Comparison of ENCODE assay signal across 14 cellular contexts in genomic region chr1:10292188-10292587, GRCh38.
"Had no signal": no experiment of that assay in that cellular context is flagged by ENCODE, and none has a peak within 500 bp of the region (broad histone marks: within the 10 kb centered on the region; RNA-seq: fewer than 3 reads in every experiment).

No MANE protein-coding gene starts in this region.

- H3K9me3 Mint-ChIP-seq: activated CD8-positive, alpha-beta T cell treated with anti-CD3 and anti-CD28 coated beads for 36 hours; activated T-helper 1 cell treated with anti-CD3 and anti-CD28 coated beads, Interleukin-12 subunit alpha, Interleukin-12 subunit beta, Interleukin-2, Interleukin-4 antibody, amounts not matched to agents 30 ng/mL and 10 ng/mL and 1 ng/mL, durations not matched to agents 14 hours and 24 hours and 36 hours; central memory CD8-positive, alpha-beta T cell; naive B cell; stimulated activated memory B cell treated with anti-CD40 and anti-IgM and Interleukin-4, amounts not matched to agents 10 μg/mL and 1 μg/mL and 100 μg/mL, for 72 hours had no signal

- H2AFZ ChIP-seq: parathyroid adenoma had no signal

- H3K4me1 Mint-ChIP-seq: central memory CD8-positive, alpha-beta T cell; naive B cell; stimulated activated memory B cell treated with anti-CD40 and anti-IgM and Interleukin-4, amounts not matched to agents 10 μg/mL and 1 μg/mL and 100 μg/mL, for 72 hours had no signal

- H3K9me3 ChIP-seq: esophagus squamous epithelium, right atrium auricular region had no signal

- H3K4me3 Mint-ChIP-seq: activated CD8-positive, alpha-beta T cell treated with anti-CD3 and anti-CD28 coated beads for 36 hours; activated T-helper 1 cell treated with anti-CD3 and anti-CD28 coated beads, Interleukin-12 subunit alpha, Interleukin-12 subunit beta, Interleukin-2, Interleukin-4 antibody, amounts not matched to agents 30 ng/mL and 10 ng/mL and 1 ng/mL, durations not matched to agents 14 hours and 24 hours and 36 hours; central memory CD8-positive, alpha-beta T cell; naive B cell; stimulated activated memory B cell treated with anti-CD40 and anti-IgM and Interleukin-4, amounts not matched to agents 10 μg/mL and 1 μg/mL and 100 μg/mL, for 72 hours had no signal

- H3K4me1 ChIP-seq: esophagus squamous epithelium, parathyroid adenoma had no signal

- ATAC-seq: activated CD8-positive, alpha-beta T cell treated with anti-CD3 and anti-CD28 coated beads for 36 hours; stimulated activated memory B cell treated with anti-CD40 and anti-IgM and Interleukin-4, amounts not matched to agents 10 μg/mL and 1 μg/mL and 100 μg/mL, for 72 hours had no signal

- H3K27me3 ChIP-seq: esophagus squamous epithelium, right atrium auricular region had no signal

- H3K27me3 Mint-ChIP-seq: activated CD8-positive, alpha-beta T cell treated with anti-CD3 and anti-CD28 coated beads for 36 hours; central memory CD8-positive, alpha-beta T cell; naive B cell; stimulated activated memory B cell treated with anti-CD40 and anti-IgM and Interleukin-4, amounts not matched to agents 10 μg/mL and 1 μg/mL and 100 μg/mL, for 72 hours had no signal

- H3K9ac ChIP-seq: parathyroid adenoma had no signal

- H3K27ac ChIP-seq: esophagus squamous epithelium, parathyroid adenoma, right atrium auricular region had no signal

- H3K4me3 ChIP-seq: esophagus squamous epithelium, right atrium auricular region, smooth muscle cell had no signal

- H3K79me2 ChIP-seq: parathyroid adenoma had no signal

- DNase-seq: activated CD4-positive, alpha-beta T cell treated with anti-CD3 and anti-CD28 coated beads for 4 hours; activated CD8-positive, alpha-beta memory T cell treated with anti-CD3 and anti-CD28 coated beads, Interleukin-2, amount 50 U/mL, for 4 hours; activated CD8-positive, alpha-beta T cell treated with anti-CD3 and anti-CD28 coated beads for 36 hours; activated naive CD4-positive, alpha-beta T cell; dermis blood vessel endothelial cell; esophagus squamous epithelium; naive B cell; trophoblast cell had no signal

- H3K27ac Mint-ChIP-seq: activated CD8-positive, alpha-beta T cell treated with anti-CD3 and anti-CD28 coated beads for 36 hours; activated T-helper 1 cell treated with anti-CD3 and anti-CD28 coated beads, Interleukin-12 subunit alpha, Interleukin-12 subunit beta, Interleukin-2, Interleukin-4 antibody, amounts not matched to agents 30 ng/mL and 10 ng/mL and 1 ng/mL, durations not matched to agents 14 hours and 24 hours and 36 hours; naive B cell; stimulated activated memory B cell treated with anti-CD40 and anti-IgM and Interleukin-4, amounts not matched to agents 10 μg/mL and 1 μg/mL and 100 μg/mL, for 72 hours had no signal

- H3K4me2 ChIP-seq: smooth muscle cell had no signal
